Comparison of ENCODE assay signal across 8 cellular contexts in genomic region chr9:4750021-4750673, GRCh38. TPM values are rescaled to one million over a fixed set of nuclear protein-coding genes. Genes with fewer than 3 reads are reported as not detected.
A peak's percentile ranks its signal among the peaks of the same experiment; 100 is the strongest.
DNase-seq lines count a peak whose midpoint lies in the region; ATAC-seq and TF ChIP-seq lines count a peak whose summit lies in the region.

No MANE protein-coding gene starts in this region.

- ATAC-seq in lung (ENCODE audit: insufficient read depth, low FRiP score) (peak; percentile 27), GM19023 (IDR thresholded peaks at IDR 0.05; ENCODE audit: unreplicated experiment) (no peak)

- H2AK5ac ChIP-seq in neuronal stem cell (ENCODE audit: low read depth, low read length) = no peak overlapping the region

- H3K27me3 ChIP-seq in lung (ENCODE audit: control insufficient read depth, insufficient read depth) = no peaks in the 10 kb centered on the region
- H3K27me3 ChIP-seq in neuronal stem cell (ENCODE audit: control insufficient read depth in 3 of 3, insufficient read depth in 3 of 3, low read depth in 1 of 3, low read length in 3 of 3) = peaks cover 0 to 7% (median 0%) of the 10 kb centered on the region in 3 experiments

- H3K9ac ChIP-seq in neuronal stem cell (ENCODE audit: low read depth, low read length, poor library complexity) = no peak overlapping the region

- H3K4me3 Mint-ChIP-seq in activated CD4-positive, alpha-beta T cell treated with anti-CD3 and anti-CD28 coated beads, Interleukin-2, amount 10 ng/mL, durations not matched to agents 7 days and 5 days = no peak overlapping the region

- H4K91ac ChIP-seq in neuronal stem cell (ENCODE audit: low read depth, low read length, poor library complexity) = no peak overlapping the region

- DNase-seq in activated CD4-positive, alpha-beta T cell treated with anti-CD3 and anti-CD28 coated beads, Interleukin-2, amount 10 ng/mL, durations not matched to agents 7 days and 5 days = peak; percentile 35
- DNase-seq in activated CD4-positive, alpha-beta T cell treated with anti-CD3 and anti-CD28 coated beads, Interleukin-2, amount 50 U/mL, for 4 hours = no peak
- DNase-seq in NCI-H446 treated with DMSO at 0.1 percent for 48 hours (lab: John Stamatoyannopoulos, UW) = peak; percentile 32
- peak; percentile 68 to 71 for DNase-seq in cardiac fibroblast (ENCODE audit: low read depth in 2 of 2)
- no peak for DNase-seq in lung (ENCODE audit: low spot score)
- DNase-seq in activated naive CD4-positive, alpha-beta T cell treated with anti-CD3 and anti-CD28 coated beads, Interleukin-2, amount 50 U/mL, for 16 hours = no peak
- no peak for DNase-seq in neuronal stem cell (ENCODE audit: low spot score)

- no peak overlapping the region for H3K14ac ChIP-seq in neuronal stem cell (ENCODE audit: low read length)

- H3K4ac ChIP-seq in neuronal stem cell (ENCODE audit: low read length) = no peak overlapping the region

- H2BK15ac ChIP-seq in neuronal stem cell (ENCODE audit: low read length) = no peak overlapping the region

- CTCF ChIA-PET in activated CD4-positive, alpha-beta T cell treated with anti-CD3 and anti-CD28 coated beads, Interleukin-2, amount 10 ng/mL, durations not matched to agents 7 days and 5 days (lab: Charles Lee) = interaction anchor here (0.6 to 1.7 kb wide), 5 partner anchors 9 to 854 kb away, joined by 3 to 6 read pairs (median 3); partner anchors contain the start of gene AK3

- H3K4me2 ChIP-seq in neuronal stem cell (ENCODE audit: insufficient read depth, low read length, poor library complexity, severe bottlenecking) = no peak overlapping the region

- H3K9me3 ChIP-seq in lung (ENCODE audit: control insufficient read depth in 2 of 2, insufficient read depth in 1 of 2, low read length in 1 of 2) = no peaks in the 10 kb centered on the region
- H3K9me3 ChIP-seq in neuronal stem cell (replicated peaks in 1 of 2; ENCODE audit: control insufficient read depth in 2 of 2, insufficient read depth in 1 of 2, low read depth in 1 of 2, low read length in 2 of 2) = no peaks in the 10 kb centered on the region

- no peaks in the 10 kb centered on the region for H3K4me1 ChIP-seq in lung (ENCODE audit: control insufficient read depth in 2 of 2, insufficient read depth in 2 of 2, low read length in 2 of 2)
- no peaks in the 10 kb centered on the region for H3K4me1 ChIP-seq in neuronal stem cell (ENCODE audit: control insufficient read depth in 2 of 2, insufficient read depth in 1 of 2, low read depth in 1 of 2, low read length in 2 of 2)

- H2BK5ac ChIP-seq in neuronal stem cell (ENCODE audit: low read length) = no peak overlapping the region

- POLR2A ChIA-PET in activated CD4-positive, alpha-beta T cell treated with anti-CD3 and anti-CD28 coated beads, Interleukin-2, amount 10 ng/mL, durations not matched to agents 7 days and 5 days (lab: Charles Lee) = no interaction called here

- no peak overlapping the region for H3K23ac ChIP-seq in neuronal stem cell (ENCODE audit: low read depth, low read length, poor library complexity)

- H3K27ac Mint-ChIP-seq in activated CD4-positive, alpha-beta T cell treated with anti-CD3 and anti-CD28 coated beads, Interleukin-2, amount 10 ng/mL, durations not matched to agents 7 days and 5 days = no peak overlapping the region

- peaks cover 2% of the 10 kb centered on the region for H3K4me1 Mint-ChIP-seq in activated CD4-positive, alpha-beta T cell treated with anti-CD3 and anti-CD28 coated beads, Interleukin-2, amount 10 ng/mL, durations not matched to agents 7 days and 5 days

- peak; percentile 63 for TF ChIP-seq CTCF in cardiac fibroblast (IDR thresholded peaks at IDR 0.05; ENCODE audit: low read depth, low read length)
- peak; percentile 35 for TF ChIP-seq CTCF in lung (IDR thresholded peaks at IDR 0.05; ENCODE audit: control extremely low read depth, extremely low read depth)

- no peak overlapping the region for H4K8ac ChIP-seq in neuronal stem cell (ENCODE audit: low read depth, low read length)

- H3K9me3 Mint-ChIP-seq in activated CD4-positive, alpha-beta T cell treated with anti-CD3 and anti-CD28 coated beads, Interleukin-2, amount 10 ng/mL, durations not matched to agents 7 days and 5 days = no peaks in the 10 kb centered on the region

- H2BK12ac ChIP-seq in neuronal stem cell (ENCODE audit: low read length) = no peak overlapping the region

- H3K36me3 ChIP-seq in lung (ENCODE audit: control insufficient read depth in 2 of 2, insufficient read depth in 2 of 2, low read length in 2 of 2) (no peaks in the 10 kb centered on the region), neuronal stem cell (replicated peaks in 1 of 2; ENCODE audit: control insufficient read depth in 2 of 2, insufficient read depth in 2 of 2, low read length in 2 of 2) (no peaks in the 10 kb centered on the region)

- no peak overlapping the region for H3K4me3 ChIP-seq in cardiac fibroblast (replicated peaks in 1 of 2; ENCODE audit: low read depth in 2 of 2, low read length in 2 of 2)
- no peak overlapping the region for H3K4me3 ChIP-seq in lung
- H3K4me3 ChIP-seq in neuronal stem cell (ENCODE audit: low read length in 2 of 2) = no peak overlapping the region

- H3K79me1 ChIP-seq in neuronal stem cell (ENCODE audit: low read depth, low read length) = no peaks in the 10 kb centered on the region

- H3K36me3 Mint-ChIP-seq in activated CD4-positive, alpha-beta T cell treated with anti-CD3 and anti-CD28 coated beads, Interleukin-2, amount 10 ng/mL, durations not matched to agents 7 days and 5 days (ENCODE audit: low read depth) = no peaks in the 10 kb centered on the region

- H3K18ac ChIP-seq in neuronal stem cell (ENCODE audit: low read length) = no peak overlapping the region

- H2BK120ac ChIP-seq in neuronal stem cell (ENCODE audit: low read depth, low read length) = no peak overlapping the region

- no peaks in the 10 kb centered on the region for H3K27me3 Mint-ChIP-seq in activated CD4-positive, alpha-beta T cell treated with anti-CD3 and anti-CD28 coated beads, Interleukin-2, amount 10 ng/mL, durations not matched to agents 7 days and 5 days

- H2AFZ ChIP-seq in neuronal stem cell (ENCODE audit: low read length) = no peak overlapping the region

- H3K27ac ChIP-seq in lung (ENCODE audit: low read depth in 1 of 2, low read length in 1 of 2) = no peak overlapping the region
- H3K27ac ChIP-seq in neuronal stem cell (replicated peaks; ENCODE audit: low read length) = no peak overlapping the region

- 36 to 51% methylated on average over 8 of the region's 8 CpGs for WGBS in lung, 2 donors
- WGBS in neuronal stem cell (ENCODE audit: extremely low coverage in 2 of 2, insufficient read length in 2 of 2, insufficient replicate concordance in 1 of 2), 2 donors = no CpG with 5 or more reads among the region's 8 CpGs

RNA-seq across cellular contexts. Expression of gene AK3, which starts 9.1 kb away (rescaled TPM):
- 10 to 100 TPM; 34.4 to 38.9 TPM for total RNA-seq in activated CD4-positive, alpha-beta T cell treated with anti-CD3 and anti-CD28 coated beads, Interleukin-2, amount 10 ng/mL, durations not matched to agents 7 days and 5 days
- 10 to 100 TPM; 38.7 to 62.7 TPM for total RNA-seq in lung
- polyA plus RNA-seq in lung = 10 to 100 TPM; 22.4 to 24.9 TPM
- 27.3 TPM for polyA plus RNA-seq in neuronal stem cell (2013, experiment 1 of 2)
- polyA plus RNA-seq in neuronal stem cell (2013, experiment 2 of 2) = 28.6 TPM

RNA-seq across cellular contexts. Expression of gene RCL1, which starts 42.6 kb away (rescaled TPM):
- total RNA-seq in activated CD4-positive, alpha-beta T cell treated with anti-CD3 and anti-CD28 coated beads, Interleukin-2, amount 10 ng/mL, durations not matched to agents 7 days and 5 days = 10 to 100 TPM; 13.6 to 17.3 TPM
- total RNA-seq in lung = 10 to 100 TPM; 27.7 to 62.2 TPM
- 10 to 100 TPM; 14.8 to 19.1 TPM for polyA plus RNA-seq in lung
- polyA plus RNA-seq in neuronal stem cell (2013, experiment 1 of 2) = 14.8 TPM
- 13.4 TPM for polyA plus RNA-seq in neuronal stem cell (2013, experiment 2 of 2)

Comparison
In these comparisons a context has a peak if more than half of its experiments do, and no peak if none do; other contexts are left out.
1. DNase-seq: peak in activated CD4-positive, alpha-beta T cell treated with anti-CD3 and anti-CD28 coated beads, Interleukin-2, amount 10 ng/mL, durations not matched to agents 7 days and 5 days (single experiment), NCI-H446 treated with DMSO at 0.1 percent for 48 hours (single experiment) and cardiac fibroblast (2 of 2); none in activated CD4-positive, alpha-beta T cell treated with anti-CD3 and anti-CD28 coated beads, Interleukin-2, amount 50 U/mL, for 4 hours (0 of 2), lung (single experiment), activated naive CD4-positive, alpha-beta T cell treated with anti-CD3 and anti-CD28 coated beads, Interleukin-2, amount 50 U/mL, for 16 hours (single experiment) and neuronal stem cell (single experiment).